Comparison of ENCODE assay signal across 32 cellular contexts in the genomic region with DNA sequence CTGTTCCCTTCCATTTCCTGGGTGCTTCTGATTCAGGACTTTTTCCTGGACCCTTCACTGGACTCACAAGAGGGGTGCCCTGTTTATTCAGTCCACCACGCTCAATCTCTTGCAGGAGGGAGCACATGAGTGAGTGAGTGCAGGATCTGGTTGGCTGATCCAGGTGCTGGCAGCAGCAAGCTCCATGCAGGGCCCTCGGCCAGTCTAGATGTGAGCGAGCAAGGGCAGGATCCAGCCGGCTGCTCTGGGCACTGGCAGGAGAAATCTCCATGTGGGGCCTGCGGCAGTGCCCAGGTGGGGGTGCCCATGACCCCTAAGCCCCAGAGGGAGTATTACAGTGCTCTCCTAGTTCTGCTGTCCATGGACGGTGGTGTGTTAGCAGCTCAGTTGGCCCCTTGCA. TPM values are rescaled to one million over a fixed set of nuclear protein-coding genes. Genes with fewer than 3 reads are reported as not detected.
"Had no signal": no experiment of that assay in that cellular context is flagged by ENCODE, and none has a peak within 500 bp of the region (broad histone marks: within the 10 kb centered on the region; RNA-seq: fewer than 3 reads in every experiment).

No MANE protein-coding gene starts in this region.

- H3K36me3 ChIP-seq: ascending aorta, brain microvascular endothelial cell, esophagus muscularis mucosa, gastrocnemius medialis had no signal

- H3K4me1 Mint-ChIP-seq: activated CD4-positive, alpha-beta memory T cell treated with anti-CD3 and anti-CD28 coated beads, Interleukin-2, amount 10 ng/mL, durations not matched to agents 7 days and 5 days; activated CD4-positive, alpha-beta T cell treated with anti-CD3 and anti-CD28 coated beads for 36 hours; activated CD4-positive, alpha-beta T cell treated with anti-CD3 and anti-CD28 coated beads, Interleukin-2, amount 10 ng/mL, durations not matched to agents 24 days and 14 days; activated naive CD4-positive, alpha-beta T cell treated with anti-CD3 and anti-CD28 coated beads, Interleukin-2, amount 10 ng/mL, durations not matched to agents 7 days and 5 days; endodermal cell; T-cell had no signal

- H3K27me3 ChIP-seq: ascending aorta, brain microvascular endothelial cell, foreskin keratinocyte had no signal

- H3K9me3 ChIP-seq: ascending aorta, esophagus muscularis mucosa, gastrocnemius medialis had no signal

- H3K4me1 ChIP-seq: ascending aorta, esophagus muscularis mucosa, foreskin keratinocyte, gastrocnemius medialis had no signal

- H3K4me3 Mint-ChIP-seq: activated CD4-positive, alpha-beta memory T cell treated with anti-CD3 and anti-CD28 coated beads, Interleukin-2, amount 10 ng/mL, durations not matched to agents 7 days and 5 days; activated CD4-positive, alpha-beta T cell treated with anti-CD3 and anti-CD28 coated beads for 36 hours; activated CD4-positive, alpha-beta T cell treated with anti-CD3 and anti-CD28 coated beads, Interleukin-2, amount 10 ng/mL, durations not matched to agents 24 days and 14 days; activated naive CD4-positive, alpha-beta T cell treated with anti-CD3 and anti-CD28 coated beads, Interleukin-2, amount 10 ng/mL, durations not matched to agents 7 days and 5 days; activated naive CD8-positive, alpha-beta T cell treated with anti-CD3 and anti-CD28 coated beads, Interleukin-2, amount 10 ng/mL, durations not matched to agents 7 days and 5 days; activated T-cell treated with anti-CD3 and anti-CD28 coated beads, Interleukin-2, amount 50 U/mL, for 24 hours; activated T-cell treated with anti-CD3 and anti-CD28 coated beads, Interleukin-2, amount 50 U/mL, for 72 hours; endodermal cell; T-cell; T-helper 1 cell treated with Interleukin-12 subunit alpha and Interleukin-12 subunit beta and Interleukin-4 antibody, amounts not matched to agents 30 μg/mL and 1 μg/mL, for 36 hours had no signal

- H3K27ac Mint-ChIP-seq: activated CD4-positive, alpha-beta memory T cell treated with anti-CD3 and anti-CD28 coated beads, Interleukin-2, amount 10 ng/mL, durations not matched to agents 7 days and 5 days; activated CD4-positive, alpha-beta T cell treated with anti-CD3 and anti-CD28 coated beads for 36 hours; activated CD4-positive, alpha-beta T cell treated with anti-CD3 and anti-CD28 coated beads, Interleukin-2, amount 10 ng/mL, durations not matched to agents 24 days and 14 days; activated naive CD4-positive, alpha-beta T cell treated with anti-CD3 and anti-CD28 coated beads, Interleukin-2, amount 10 ng/mL, durations not matched to agents 7 days and 5 days; activated naive CD8-positive, alpha-beta T cell treated with anti-CD3 and anti-CD28 coated beads, Interleukin-2, amount 10 ng/mL, durations not matched to agents 7 days and 5 days; activated T-cell treated with anti-CD3 and anti-CD28 coated beads, Interleukin-2, amount 50 U/mL, for 24 hours; activated T-cell treated with anti-CD3 and anti-CD28 coated beads, Interleukin-2, amount 50 U/mL, for 72 hours; endodermal cell; T-cell; T-helper 1 cell treated with Interleukin-12 subunit alpha and Interleukin-12 subunit beta and Interleukin-4 antibody, amounts not matched to agents 30 μg/mL and 1 μg/mL, for 36 hours had no signal

- H3K27ac ChIP-seq: ascending aorta, brain microvascular endothelial cell, esophagus muscularis mucosa, foreskin keratinocyte, gastrocnemius medialis had no signal

- H3K36me3 Mint-ChIP-seq: activated naive CD4-positive, alpha-beta T cell treated with anti-CD3 and anti-CD28 coated beads, Interleukin-2, amount 10 ng/mL, durations not matched to agents 7 days and 5 days had no signal

- ATAC-seq: activated CD4-positive, alpha-beta T cell treated with anti-CD3 and anti-CD28 coated beads for 36 hours; activated naive CD4-positive, alpha-beta T cell treated with anti-CD3 and anti-CD28 coated beads, Interleukin-2, amount 50 U/mL, for 72 hours; activated T-cell treated with anti-CD3 and anti-CD28 coated beads, Interleukin-2, amount 50 U/mL, for 72 hours; foreskin keratinocyte; gastrocnemius medialis; T-cell had no signal

- H3K4me3 ChIP-seq: ascending aorta, esophagus muscularis mucosa, gastrocnemius medialis had no signal

- DNase-seq: activated CD4-positive, alpha-beta memory T cell treated with anti-CD3 and anti-CD28 coated beads, Interleukin-2, amount 10 ng/mL, durations not matched to agents 7 days and 5 days; activated CD4-positive, alpha-beta T cell treated with anti-CD3 and anti-CD28 coated beads for 36 hours; activated CD4-positive, alpha-beta T cell treated with anti-CD3 and anti-CD28 coated beads, Interleukin-2, amount 10 ng/mL, durations not matched to agents 24 days and 14 days; activated CD4-positive, CD25-positive, alpha-beta regulatory T cell; activated CD4-positive, CD25-positive, alpha-beta regulatory T cell treated with anti-CD3 and anti-CD28 coated beads, Interleukin-2, amount 50 U/mL, for 72 hours; activated CD8-positive, alpha-beta memory T cell treated with anti-CD3 and anti-CD28 coated beads, Interleukin-2, amount 50 U/mL, for 48 hours; activated gamma-delta T cell; activated naive CD4-positive, alpha-beta T cell; activated naive CD4-positive, alpha-beta T cell treated with anti-CD3 and anti-CD28 coated beads, Interleukin-2, amount 10 ng/mL, durations not matched to agents 7 days and 5 days; activated naive CD8-positive, alpha-beta T cell treated with anti-CD3 and anti-CD28 coated beads, Interleukin-2, amount 10 ng/mL, durations not matched to agents 7 days and 5 days; activated T-cell treated with anti-CD3 and anti-CD28 coated beads for 4 hours; activated T-cell treated with anti-CD3 and anti-CD28 coated beads, Interleukin-2, amount 50 U/mL, for 24 hours; activated T-cell treated with anti-CD3 and anti-CD28 coated beads, Interleukin-2, amount 50 U/mL, for 72 hours; brain microvascular endothelial cell; caudate nucleus; cortex of kidney; effector CD8-positive, alpha-beta T cell; endodermal cell; foreskin keratinocyte; gastrocnemius medialis; glutamatergic neuron; SW 1271; T-cell; T-helper 9 cell had no signal

RNA-seq across cellular contexts. Expression of gene FOLR3, which starts 11.5 kb away (rescaled TPM):
- total RNA-seq: activated CD4-positive, alpha-beta memory T cell treated with anti-CD3 and anti-CD28 coated beads, Interleukin-2, amount 10 ng/mL, durations not matched to agents 7 days and 5 days; activated CD4-positive, alpha-beta T cell treated with anti-CD3 and anti-CD28 coated beads for 36 hours; activated CD4-positive, alpha-beta T cell treated with anti-CD3 and anti-CD28 coated beads, Interleukin-2, amount 10 ng/mL, durations not matched to agents 24 days and 14 days; activated naive CD4-positive, alpha-beta T cell treated with anti-CD3 and anti-CD28 coated beads, Interleukin-2, amount 50 U/mL, for 72 hours; activated naive CD8-positive, alpha-beta T cell treated with anti-CD3 and anti-CD28 coated beads, Interleukin-2, amount 10 ng/mL, durations not matched to agents 7 days and 5 days; activated T-cell treated with anti-CD3 and anti-CD28 coated beads, Interleukin-2, amount 50 U/mL, for 72 hours; ascending aorta; chondrocyte; dermis microvascular lymphatic vessel endothelial cell; endodermal cell; epithelial cell of proximal tubule; T-cell; T-helper 2 cell treated with Interferon-gamma antibody and Interleukin-4, amounts not matched to agents 100 ng/mL and 5 ng/mL, for 36 hours had no signal

RNA-seq across cellular contexts. Expression of gene ANAPC15, which starts 11.6 kb away (rescaled TPM):
- total RNA-seq: ascending aorta had no signal

RNA-seq across cellular contexts. Expression of gene TOMT, which starts 18.3 kb away (rescaled TPM):
- total RNA-seq: activated CD4-positive, alpha-beta memory T cell treated with anti-CD3 and anti-CD28 coated beads, Interleukin-2, amount 10 ng/mL, durations not matched to agents 7 days and 5 days; activated CD4-positive, alpha-beta T cell treated with anti-CD3 and anti-CD28 coated beads for 36 hours; activated CD4-positive, alpha-beta T cell treated with anti-CD3 and anti-CD28 coated beads, Interleukin-2, amount 10 ng/mL, durations not matched to agents 24 days and 14 days; activated naive CD4-positive, alpha-beta T cell treated with anti-CD3 and anti-CD28 coated beads, Interleukin-2, amount 50 U/mL, for 72 hours; activated naive CD8-positive, alpha-beta T cell treated with anti-CD3 and anti-CD28 coated beads, Interleukin-2, amount 10 ng/mL, durations not matched to agents 7 days and 5 days; activated T-cell treated with anti-CD3 and anti-CD28 coated beads, Interleukin-2, amount 50 U/mL, for 72 hours; ascending aorta; chondrocyte; dermis microvascular lymphatic vessel endothelial cell; endodermal cell; epithelial cell of proximal tubule; esophagus muscularis mucosa; foreskin keratinocyte; gastrocnemius medialis had no signal
- polyA plus RNA-seq: foreskin keratinocyte had no signal
